ENCODE assay signal across 8 cellular contexts in genomic region chr19:3094638-3095374, GRCh38.
A peak's percentile ranks its signal among the peaks of the same experiment; 100 is the strongest.
DNase-seq lines count a peak whose midpoint lies in the region; ATAC-seq and TF ChIP-seq lines count a peak whose summit lies in the region.

No MANE protein-coding gene starts in this region.

- ATAC-seq in HG03521 (IDR thresholded peaks at IDR 0.05; ENCODE audit: unreplicated experiment) (peak; percentile 7), HG03139 (IDR thresholded peaks at IDR 0.05; ENCODE audit: unreplicated experiment) (no peak), GM21360 (IDR thresholded peaks at IDR 0.05; ENCODE audit: unreplicated experiment) (no peak)

- no peak for TF ChIP-seq CTCF in GM13977 (IDR thresholded peaks at IDR 0.05; ENCODE audit: extremely low read depth, insufficient read depth, missing control alignments)

- no peak overlapping the region for H3K27ac ChIP-seq in rectal smooth muscle tissue (ENCODE audit: low read depth, low read length)

- peak overlapping the region; percentile 53 for H3K9ac ChIP-seq in rectal smooth muscle tissue (ENCODE audit: low read length)

- H3K36me3 ChIP-seq in rectal smooth muscle tissue (ENCODE audit: control insufficient read depth, insufficient read depth, low read length), result no peaks in the 10 kb centered on the region

- in situ Hi-C loops in GM13977 (cut with MboI; ENCODE audit: low pct_unique_long_range_greater_than_20kb, low sequenced_read_pairs, unreplicated experiment), result no loop called here

- peaks cover 29% of the 10 kb centered on the region for H3K4me1 ChIP-seq in rectal smooth muscle tissue (ENCODE audit: control insufficient read depth, insufficient read depth, low read length)

- no peaks in the 10 kb centered on the region for H3K27me3 ChIP-seq in rectal smooth muscle tissue (ENCODE audit: control insufficient read depth, insufficient read depth, low read length)

- H3K4me3 ChIP-seq in rectal smooth muscle tissue (ENCODE audit: low read length), result peak overlapping the region; percentile 74

- peak; percentile 71 for DNase-seq in GM13977 (ENCODE audit: low spot score)
- peak; percentile 70 for DNase-seq in activated CD8-positive, alpha-beta memory T cell treated with anti-CD3 and anti-CD28 coated beads for 24 hours
- peak; percentile 20 for DNase-seq in fibroblast of peridontal ligament (ENCODE audit: extremely low read depth)
- DNase-seq in NCI-H1694 treated with DMSO at 0.1 percent for 48 hours (lab: John Stamatoyannopoulos, UW), result no peak
